14 cellular contexts compared by ENCODE assay signal in the genomic region with DNA sequence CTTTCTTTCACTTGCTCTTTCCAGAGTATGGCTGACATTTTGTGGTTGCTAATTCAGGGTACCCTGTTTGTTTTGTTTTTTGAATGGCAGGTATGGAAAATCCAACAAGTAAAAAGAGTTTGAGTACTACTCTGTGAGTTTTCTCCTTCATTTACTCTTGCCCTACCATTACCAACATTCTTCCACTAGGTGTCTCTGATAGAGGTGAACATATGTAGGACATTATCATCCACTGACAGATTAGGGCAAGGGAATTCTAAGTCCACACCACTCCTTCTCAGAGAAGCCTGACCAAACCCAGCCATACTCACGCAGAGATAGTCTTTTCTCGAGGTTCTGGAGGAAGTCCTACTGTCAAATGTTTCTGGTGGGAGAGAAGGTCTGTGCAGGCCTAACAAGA. TPM values are rescaled to one million over a fixed set of nuclear protein-coding genes. Genes with fewer than 3 reads are reported as not detected.
DNase-seq lines count a peak whose midpoint lies in the region; FAIRE-seq and TF ChIP-seq lines count a peak whose summit lies in the region.
"Had no signal": no experiment of that assay in that cellular context is flagged by ENCODE, and none has a peak within 500 bp of the region (broad histone marks: within the 10 kb centered on the region; RNA-seq: fewer than 3 reads in every experiment).

No MANE protein-coding gene starts in this region.

- 96 to 100% methylated on average over 2 of the region's 2 CpGs for WGBS in GM23248 (ENCODE audit: low coverage in 1 of 2, low lambda C conversion rate in 2 of 2, missing lambda C conversion rate in 2 of 2), 2 experiments

- H3K36me3 Mint-ChIP-seq in progenitor cell of endocrine pancreas (ENCODE audit: insufficient read depth), result peaks cover 6% of the 10 kb centered on the region

- H3K27me3 Mint-ChIP-seq in progenitor cell of endocrine pancreas, result no peaks in the 10 kb centered on the region

- H3K4me1 ChIP-seq in GM23248 (ENCODE audit: insufficient read depth) (no peaks in the 10 kb centered on the region), Peyer's patch (no peaks in the 10 kb centered on the region)
- H3K4me1 ChIP-seq: SJSA1, testis had no signal

- peak; percentile 12 for TF ChIP-seq CTCF in progenitor cell of endocrine pancreas (IDR thresholded peaks at IDR 0.05; ENCODE audit: unreplicated experiment)
- peak in 3 of 6 experiments; percentile 36 to 54 (median 46) for TF ChIP-seq CTCF in Peyer's patch (IDR thresholded peaks at IDR 0.05)

- H3K9me3 Mint-ChIP-seq in progenitor cell of endocrine pancreas (ENCODE audit: low read depth), result peaks cover 14% of the 10 kb centered on the region

- H3K27ac ChIP-seq in GM23248 (no peak overlapping the region), Peyer's patch (no peak overlapping the region)
- H3K27ac ChIP-seq: SJSA1, testis had no signal

- H3K9me2 ChIP-seq in GM23248 (ENCODE audit: insufficient read depth), result no peaks in the 10 kb centered on the region

- H3K27ac Mint-ChIP-seq in progenitor cell of endocrine pancreas, result peak overlapping the region; percentile 40
- H3K27ac Mint-ChIP-seq: nephron had no signal

- in situ Hi-C loops in GM23248 (cut with MboI), result no loop called here

- H3K27me3 ChIP-seq in GM23248 (replicated peaks; ENCODE audit: insufficient read depth), result no peaks in the 10 kb centered on the region
- no peaks in the 10 kb centered on the region for H3K27me3 ChIP-seq in Peyer's patch
- H3K27me3 ChIP-seq: SJSA1, testis had no signal

- no peaks in the 10 kb centered on the region for H3K79me2 ChIP-seq in GM23248 (ENCODE audit: insufficient read depth)

- H4K20me1 ChIP-seq in GM23248 (ENCODE audit: insufficient read depth), result no peaks in the 10 kb centered on the region

- no peak overlapping the region for H3K4me2 ChIP-seq in GM23248 (ENCODE audit: unreplicated experiment)

- DNase-seq in GM23248 (peak; percentile 9), NCI-H82 treated with DMSO at 0.1 percent for 48 hours (lab: John Stamatoyannopoulos, UW; ENCODE audit: unreplicated experiment) (peak; percentile 0), progenitor cell of endocrine pancreas (ENCODE audit: low spot score, unreplicated experiment) (no peak), Peyer's patch (no peak), GM12891 (ENCODE audit: insufficient read length, low spot score) (no peak)
- no peak for DNase-seq in activated CD4-positive, alpha-beta T cell treated with anti-CD3 and anti-CD28 coated beads, Interleukin-2, amount 50 U/mL, for 48 hours
- DNase-seq: activated CD8-positive, alpha-beta memory T cell treated with anti-CD3 and anti-CD28 coated beads for 24 hours; anterior cingulate cortex; NCI-H1930; stimulated activated CD4-positive, alpha-beta T cell treated with anti-CD3 and anti-CD28 coated beads, Interleukin-2, amount 100 ng/mL, for 48 hours; testis had no signal

- no peaks in the 10 kb centered on the region for H3K4me1 Mint-ChIP-seq in progenitor cell of endocrine pancreas (ENCODE audit: low read depth)
- H3K4me1 Mint-ChIP-seq: nephron had no signal

- no peak overlapping the region for H2AFZ ChIP-seq in GM23248

- no peak overlapping the region for H3K4me3 Mint-ChIP-seq in progenitor cell of endocrine pancreas (ENCODE audit: low read depth)
- H3K4me3 Mint-ChIP-seq: nephron had no signal

- no peaks in the 10 kb centered on the region for H3F3A ChIP-seq in GM23248 (ENCODE audit: insufficient read depth)

- no peaks in the 10 kb centered on the region for H3K9me3 ChIP-seq in GM23248 (ENCODE audit: low read depth)
- H3K9me3 ChIP-seq in Peyer's patch, result no peaks in the 10 kb centered on the region
- H3K9me3 ChIP-seq: SJSA1, testis had no signal

- H3K4me3 ChIP-seq in GM23248 (no peak overlapping the region), Peyer's patch (no peak overlapping the region)
- H3K4me3 ChIP-seq: SJSA1, testis had no signal

- no peak overlapping the region for H3K9ac ChIP-seq in GM23248

- H3K36me3 ChIP-seq in GM23248 (ENCODE audit: low read depth), result no peaks in the 10 kb centered on the region
- H3K36me3 ChIP-seq in Peyer's patch, result no peaks in the 10 kb centered on the region
- H3K36me3 ChIP-seq: SJSA1 had no signal

- FAIRE-seq in colon (lab: Jason Lieb, UNC) (peak; percentile 43), GM12891 (lab: Jason Lieb, UNC) (no peak)

- TF ChIP-seq POLR2A in Peyer's patch (IDR thresholded peaks at IDR 0.05), result no peak
- no peak for TF ChIP-seq POLR2A in GM12891 (IDR thresholded peaks at IDR 0.05; ENCODE audit: low read depth, low read length)

TF ChIP-seq in GM12891, 5 proteins besides CTCF, POLR2A, EP300 and RAD21:
- no peak for TF ChIP-seq PAX5 (IDR thresholded peaks at IDR 0.05; ENCODE audit: insufficient read depth, low read length, severe bottlenecking)
- TF ChIP-seq SPI1 (IDR thresholded peaks at IDR 0.05; ENCODE audit: low read depth, low read length), result no peak
- no peak for TF ChIP-seq POU2F2 (IDR thresholded peaks at IDR 0.05; ENCODE audit: low read depth, low read length)
- TF ChIP-seq POLR2AphosphoS5 (IDR thresholded peaks at IDR 0.05; ENCODE audit: low read depth, low read length), result no peak
- no peak for TF ChIP-seq TAF1 (IDR thresholded peaks at IDR 0.05; ENCODE audit: low read depth, low read length)

RNA-seq across cellular contexts. Expression of a gene that starts 36.7 kb away (rescaled TPM):
- 19.2 and 20.0 TPM in 2 replicates for total RNA-seq in GM23248 (2014; rRNA removed; shearing (Covaris generic))
- 20.4 and 21.4 TPM in 2 replicates for polyA plus RNA-seq in GM23248 (2016; fragmentation: Nextera tagmentation; extraction: Ambion mirVana)
- total RNA-seq in progenitor cell of endocrine pancreas, result 37.6 and 38.4 TPM in 2 replicates
- 10 to 100 TPM; 24.2 to 48.9 (median 46.0) TPM for total RNA-seq in Peyer's patch
- 21.2 TPM for polyA plus RNA-seq in GM12891 (2012; ENCODE audit: low read depth, missing spikeins)

Comparison
In these comparisons a context has a peak if more than half of its experiments do, and no peak if none do; other contexts are left out.
1. DNase-seq: peak in GM23248 (single experiment) and NCI-H82 treated with DMSO at 0.1 percent for 48 hours (single experiment); none in progenitor cell of endocrine pancreas (single experiment), Peyer's patch (0 of 3), activated CD4-positive, alpha-beta T cell treated with anti-CD3 and anti-CD28 coated beads, Interleukin-2, amount 50 U/mL, for 48 hours (0 of 2) and GM12891 (single experiment).